Comparison of ENCODE assay signal across 8 cellular contexts in genomic region chr6:107491791-107492674, GRCh38. TPM values are rescaled to one million over a fixed set of nuclear protein-coding genes. Genes with fewer than 3 reads are reported as not detected.
A peak's percentile ranks its signal among the peaks of the same experiment; 100 is the strongest.
DNase-seq lines count a peak whose midpoint lies in the region; ATAC-seq and TF ChIP-seq lines count a peak whose summit lies in the region.

No MANE protein-coding gene starts in this region.

- H3K27ac ChIP-seq in esophagus muscularis mucosa (replicated peaks in 1 of 4), result peak overlapping the region; percentile 87 to 92 (median 90)

- peak overlapping the region; percentile 87 for H3K4me3 Mint-ChIP-seq in Calu3 (ENCODE audit: low read depth, unreplicated experiment)

- ATAC-seq in HG03378 (IDR thresholded peaks at IDR 0.05; ENCODE audit: unreplicated experiment), result no peak

- TF ChIP-seq CTCF in Calu3 (IDR thresholded peaks at IDR 0.05; ENCODE audit: unreplicated experiment), result no peak
- no peak for TF ChIP-seq CTCF in esophagus muscularis mucosa (IDR thresholded peaks at IDR 0.05)

- WGBS in esophagus muscularis mucosa, result 14% methylated on average over 15 of the region's 15 CpGs

- TSS peak; percentile 13 for BruUV-seq in Calu3 (replicated peaks; lab: Mats Ljungman, UMichigan)

- H3K27me3 ChIP-seq in esophagus muscularis mucosa, result peaks cover 0 to 4% (median 0%) of the 10 kb centered on the region in 4 donors

- intact Hi-C loops in Calu3 (cut with micrococcal nuclease; ENCODE audit: unreplicated experiment) (loop anchor here (10.0 kb wide), 1 partner anchor 173 kb away; no protein-coding TSS in a partner anchor), esophagus muscularis mucosa (cut with DNase I) (loop anchor here (5.0 kb wide), 1 partner anchor 40 kb away; no protein-coding TSS in a partner anchor)

- no peak for TF ChIP-seq POLR2A in esophagus muscularis mucosa (IDR thresholded peaks at IDR 0.05; ENCODE audit: low read depth)

- TF ChIP-seq EP300 in esophagus muscularis mucosa (IDR thresholded peaks at IDR 0.05), result no peak

- DNase-seq in Calu3, result no peak
- peak; percentile 45 for DNase-seq in NCI-H2196 (lab: John Stamatoyannopoulos, UW; ENCODE audit: unreplicated experiment)
- no peak for DNase-seq in esophagus muscularis mucosa (ENCODE audit: extremely low spot score)
- DNase-seq in nucleus accumbens (lab: John Stamatoyannopoulos, UW), result peak in 37 of 56 donors; percentile 2 to 69 (median 28)
- no peak for DNase-seq in ecto neural progenitor cell (ENCODE audit: low spot score)
- DNase-seq in CD1c-positive myeloid dendritic cell (ENCODE audit: extremely low spot score), result no peak
- no peak for DNase-seq in stimulated activated CD4-positive, alpha-beta T cell treated with anti-CD3 and anti-CD28 coated beads, Interleukin-2, amount 100 ng/mL, for 48 hours

- no peaks in the 10 kb centered on the region for H3K9me3 ChIP-seq in esophagus muscularis mucosa

- H3K36me3 Mint-ChIP-seq in Calu3 (ENCODE audit: insufficient read depth, unreplicated experiment), result peaks cover 30% of the 10 kb centered on the region

- H3K27ac Mint-ChIP-seq in Calu3 (ENCODE audit: unreplicated experiment), result no peak overlapping the region

- CTCF ChIA-PET in Calu3 (lab: Charles Lee), result interaction anchor here (1.1 kb wide), 1 partner anchor 33 kb away, joined by 5 read pairs; the partner anchor contains the start of gene PDSS2

- peaks cover 48 to 81% (median 78%) of the 10 kb centered on the region in 4 donors for H3K4me1 ChIP-seq in esophagus muscularis mucosa

- H3K4me1 Mint-ChIP-seq in Calu3 (ENCODE audit: low read depth, unreplicated experiment), result peaks cover 9% of the 10 kb centered on the region

- H3K9me3 Mint-ChIP-seq in Calu3 (ENCODE audit: low read depth, unreplicated experiment), result no peaks in the 10 kb centered on the region

- no peaks in the 10 kb centered on the region for H3K36me3 ChIP-seq in esophagus muscularis mucosa

- peaks cover 27% of the 10 kb centered on the region for H3K27me3 Mint-ChIP-seq in Calu3 (ENCODE audit: unreplicated experiment)

- peak overlapping the region; percentile 76 to 87 (median 80) for H3K4me3 ChIP-seq in esophagus muscularis mucosa

RNA-seq across cellular contexts. Expression of gene SOBP, which starts 2.1 kb away (rescaled TPM):
- total RNA-seq in Calu3 (2022) (1.6 and 1.7 TPM in 2 replicates), esophagus muscularis mucosa (10 to 100 TPM; 18.6 to 44.1 (median 27.6) TPM)

RNA-seq across cellular contexts. Expression of gene PDSS2, which starts 32.7 kb away (rescaled TPM):
- total RNA-seq in Calu3 (2022) (14.6 and 14.8 TPM in 2 replicates), esophagus muscularis mucosa (10 to 100 TPM in 1 of 4 donors, 1 to 10 TPM in 3; 6.6 to 10.8 (median 8.7) TPM)

Comparison
In these comparisons a context has a peak if more than half of its experiments do, and no peak if none do; other contexts are left out.
1. DNase-seq: peak in NCI-H2196 (single experiment) and nucleus accumbens (37 of 56); none in Calu3 (single experiment), esophagus muscularis mucosa (single experiment), ecto neural progenitor cell (single experiment), CD1c-positive myeloid dendritic cell (single experiment) and stimulated activated CD4-positive, alpha-beta T cell treated with anti-CD3 and anti-CD28 coated beads, Interleukin-2, amount 100 ng/mL, for 48 hours (0 of 2).